ENCODE assay signal across 24 cellular contexts in genomic region chr9:34689512-34689911, GRCh38. TPM values are rescaled to one million over a fixed set of nuclear protein-coding genes. Genes with fewer than 3 reads are reported as not detected.
A peak's percentile ranks its signal among the peaks of the same experiment; 100 is the strongest.
DNase-seq lines count a peak whose midpoint lies in the region; ATAC-seq and TF ChIP-seq lines count a peak whose summit lies in the region.
"Had no signal": no experiment of that assay in that cellular context is flagged by ENCODE, and none has a peak within 500 bp of the region (broad histone marks: within the 10 kb centered on the region; RNA-seq: fewer than 3 reads in every experiment).

No MANE protein-coding gene starts in this region.

- H3K9me3 ChIP-seq in right lobe of liver, result no peaks in the 10 kb centered on the region
- no peaks in the 10 kb centered on the region for H3K9me3 ChIP-seq in sigmoid colon
- H3K9me3 ChIP-seq: SJCRH30 had no signal

- H3K27ac Mint-ChIP-seq in chondrocyte (ENCODE audit: unreplicated experiment), result no peak overlapping the region

- H3K4me1 Mint-ChIP-seq in chondrocyte (ENCODE audit: low read depth), result no peaks in the 10 kb centered on the region

- no peaks in the 10 kb centered on the region for H3K9me3 Mint-ChIP-seq in chondrocyte (ENCODE audit: low read depth)

- H3K36me3 ChIP-seq in right lobe of liver (no peaks in the 10 kb centered on the region), sigmoid colon (no peaks in the 10 kb centered on the region)
- H3K36me3 ChIP-seq: SJCRH30 had no signal

- TF ChIP-seq POLR2A in right lobe of liver (IDR thresholded peaks at IDR 0.05), result no peak
- TF ChIP-seq POLR2A in sigmoid colon (IDR thresholded peaks at IDR 0.05), result no peak

- ATAC-seq in right lobe of liver (peak; percentile 13 to 60 (median 52)), HG03460 (IDR thresholded peaks at IDR 0.05; ENCODE audit: unreplicated experiment) (no peak), sciatic nerve (no peak), GM19324 (IDR thresholded peaks at IDR 0.05; ENCODE audit: low FRiP score, unreplicated experiment) (no peak)
- ATAC-seq: Right ventricle myocardium inferior had no signal

- TF ChIP-seq CTCF in chondrocyte (IDR thresholded peaks at IDR 0.05), result no peak
- no peak for TF ChIP-seq CTCF in right lobe of liver (IDR thresholded peaks at IDR 0.05)
- no peak for TF ChIP-seq CTCF in sigmoid colon (IDR thresholded peaks at IDR 0.05)

- TF ChIP-seq EP300 in sigmoid colon (IDR thresholded peaks at IDR 0.05), result no peak

- H3K4me1 ChIP-seq in right lobe of liver (peaks cover 0 to 29% (median 13%) of the 10 kb centered on the region in 4 donors), sigmoid colon (no peaks in the 10 kb centered on the region)
- H3K4me1 ChIP-seq: SJCRH30 had no signal

- WGBS in right lobe of liver (ENCODE audit: insufficient coverage, low coverage, low lambda C conversion rate, missing lambda C conversion rate), result 31% methylated on average over 8 of the region's 8 CpGs
- 17 to 69% methylated on average over 8 of the region's 8 CpGs for WGBS in sigmoid colon, 2 donors

- H3K27me3 ChIP-seq in right lobe of liver, result no peaks in the 10 kb centered on the region
- H3K27me3 ChIP-seq in sigmoid colon, result no peaks in the 10 kb centered on the region
- H3K27me3 ChIP-seq: SJCRH30 had no signal

- no peak overlapping the region for H3K4me3 Mint-ChIP-seq in chondrocyte (ENCODE audit: unreplicated experiment)

- H3K27me3 Mint-ChIP-seq in chondrocyte (ENCODE audit: low read depth), result no peaks in the 10 kb centered on the region

- H3K4me3 ChIP-seq in right lobe of liver, result peak overlapping the region in 1 of 3 donors; percentile 16
- no peak overlapping the region for H3K4me3 ChIP-seq in sigmoid colon
- H3K4me3 ChIP-seq: PC-9, SJCRH30 had no signal

- H3K27ac ChIP-seq in right lobe of liver, result peak overlapping the region in 2 of 3 donors; percentile 32 to 70
- no peak overlapping the region for H3K27ac ChIP-seq in sigmoid colon
- H3K27ac ChIP-seq: PC-9, SJCRH30 had no signal

- peaks cover 4% of the 10 kb centered on the region for H3K36me3 Mint-ChIP-seq in chondrocyte (ENCODE audit: low read depth)

- intact Hi-C loops in right lobe of liver (cut with DNase I) (no loop called here), sigmoid colon (cut with DNase I) (no loop called here), sciatic nerve (cut with DNase I) (no loop called here)

- DNase-seq in COLO668 (lab: John Stamatoyannopoulos, UW; ENCODE audit: unreplicated experiment) (peak; percentile 37), chondrocyte (ENCODE audit: low spot score) (peak; percentile 50), right lobe of liver (peak in 2 of 3 donors; percentile 59), sigmoid colon (peak; percentile 37), sciatic nerve (ENCODE audit: low spot score) (no peak)
- DNase-seq: GF-D8, H7, KBM-7, MV-4-11, NCI-H1105, NCI-H1436 treated with DMSO at 0.1 percent for 48 hours, NCI-H446, NCI-H526, PC-9, SJCRH30 had no signal

RNA-seq across cellular contexts. Expression of gene CCL19, which starts 1.6 kb away (rescaled TPM):
- total RNA-seq in chondrocyte, result not detected in 3 replicates
- 1 to 10 TPM in 3 of 6 experiments, under 1 TPM in 3; 0.77 to 6.5 (median 1.1) TPM for total RNA-seq in right lobe of liver
- total RNA-seq in sigmoid colon, result 1 to 10 TPM in 1 of 4 donors, not detected in 3; 5.8 TPM
- 100 to 1,000 TPM in 1 of 3 donors, 1 to 10 TPM in 2; 1.8 to 415 (median 1.8) TPM for polyA plus RNA-seq in sigmoid colon
- 1.3 TPM for total RNA-seq in sciatic nerve
- total RNA-seq: A172, H7, HT1080, LHCN-M2, MCF 10A, PC-9, RPMI7951, SJCRH30 had no signal
- polyA plus RNA-seq: BJ had no signal

RNA-seq across cellular contexts. Expression of gene CCL21, which starts 20.4 kb away (rescaled TPM):
- not detected in 3 replicates for total RNA-seq in chondrocyte
- 10 to 100 TPM in 2 of 6 experiments, 1 to 10 TPM in 4; 1.5 to 22.3 (median 7.6) TPM for total RNA-seq in right lobe of liver
- total RNA-seq in sigmoid colon, result 100 to 1,000 TPM in 3 of 4 donors, 10 to 100 TPM in 1; 61.6 to 214 (median 160) TPM
- polyA plus RNA-seq in sigmoid colon, result 100 to 1,000 TPM in 1 of 3 donors, 10 to 100 TPM in 1, 1 to 10 TPM in 1; 1.4 to 204 (median 41.4) TPM
- total RNA-seq in sciatic nerve, result not detected
- total RNA-seq: A172, H7, HT1080, LHCN-M2, MCF 10A, PC-9, RPMI7951, SJCRH30 had no signal
- polyA plus RNA-seq: BJ had no signal

RNA-seq across cellular contexts. Expression of gene CCL27, which starts 27.1 kb away (rescaled TPM):
- total RNA-seq in chondrocyte (not detected in 3 replicates), right lobe of liver (not detected), sigmoid colon (not detected), sciatic nerve (not detected)
- under 1 TPM in 1 of 3 donors, not detected in 2; 0.63 TPM for polyA plus RNA-seq in sigmoid colon
- total RNA-seq: LHCN-M2, MCF 10A, Right ventricle myocardium inferior, RPMI7951, SJCRH30 had no signal

RNA-seq across cellular contexts. Expression of gene IL11RA, which starts 37.5 kb away (rescaled TPM):
- total RNA-seq in chondrocyte, result 32.0 to 33.7 TPM (median 32.9 TPM) in 3 replicates
- total RNA-seq in right lobe of liver, result 10 to 100 TPM in 5 of 6 experiments, 1 to 10 TPM in 1; 9.7 to 21.5 (median 14.7) TPM
- 100 to 1,000 TPM in 1 of 4 donors, 10 to 100 TPM in 3; 67.3 to 110 (median 90.7) TPM for total RNA-seq in sigmoid colon
- 10 to 100 TPM in 1 of 3 donors, 1 to 10 TPM in 2; 1.4 to 14.8 (median 7.2) TPM for polyA plus RNA-seq in sigmoid colon
- 31.3 TPM for total RNA-seq in sciatic nerve

RNA-seq across cellular contexts. Expression of gene GALT, which starts 43.0 kb away (rescaled TPM):
- total RNA-seq in chondrocyte, result 35.5 to 51.8 TPM (median 38.2 TPM) in 3 replicates
- total RNA-seq in right lobe of liver, result 100 to 1,000 TPM in 4 of 6 experiments, 10 to 100 TPM in 2; 58.2 to 157 (median 117) TPM
- 10 to 100 TPM; 28.8 to 51.0 (median 33.1) TPM for total RNA-seq in sigmoid colon
- 10 to 100 TPM; 15.6 to 44.8 (median 21.7) TPM for polyA plus RNA-seq in sigmoid colon
- total RNA-seq in sciatic nerve, result 48.9 TPM

Comparison
In these comparisons a context has a peak if more than half of its experiments do, and no peak if none do; other contexts are left out.
1. ATAC-seq: peak in right lobe of liver (4 of 4); none in HG03460 (single experiment), sciatic nerve (single experiment) and GM19324 (single experiment).
2. H3K27ac ChIP-seq: peak in right lobe of liver (2 of 3); none in sigmoid colon (0 of 4).